Comparison of ENCODE assay signal across 15 cellular contexts in genomic region chr7:4699897-4700296, GRCh38. TPM values are rescaled to one million over a fixed set of nuclear protein-coding genes. Genes with fewer than 3 reads are reported as not detected.
A peak's percentile ranks its signal among the peaks of the same experiment; 100 is the strongest.
DNase-seq lines count a peak whose midpoint lies in the region; ATAC-seq and TF ChIP-seq lines count a peak whose summit lies in the region.
"Had no signal": no experiment of that assay in that cellular context is flagged by ENCODE, and none has a peak within 500 bp of the region (broad histone marks: within the 10 kb centered on the region; RNA-seq: fewer than 3 reads in every experiment).

No MANE protein-coding gene starts in this region.

- H2AK9ac ChIP-seq in IMR-90 (replicated peaks; ENCODE audit: low read depth, low read length, poor library complexity) = no peak overlapping the region

- H2BK15ac ChIP-seq in IMR-90 (ENCODE audit: low read depth, low read length) = no peak overlapping the region

- H3K9me3 ChIP-seq in IMR-90 (ENCODE audit: control insufficient read depth, insufficient read depth, low read length) (no peaks in the 10 kb centered on the region), adrenal gland (replicated peaks in 1 of 3) (no peaks in the 10 kb centered on the region), mesodermal cell (ENCODE audit: control insufficient read depth, low read length) (no peaks in the 10 kb centered on the region), tibial artery (no peaks in the 10 kb centered on the region)
- H3K9me3 ChIP-seq: BE2C, esophagus squamous epithelium had no signal

- H4K5ac ChIP-seq in IMR-90 (ENCODE audit: low read depth, low read length) = no peak overlapping the region

- TF ChIP-seq CTCF in IMR-90 (conservative IDR thresholded peaks at IDR 0.05; ENCODE audit: low read depth, low read length) = no peak
- TF ChIP-seq CTCF in adrenal gland (IDR thresholded peaks at IDR 0.05) = no peak
- TF ChIP-seq CTCF in tibial artery (IDR thresholded peaks at IDR 0.05) = no peak

- peaks cover 80% of the 10 kb centered on the region for H4K20me1 ChIP-seq in IMR-90 (ENCODE audit: insufficient read depth, low read length)

- 0 out of 2 replicates have a peak overlapping the region, but pooled peaks have one; percentile 32 for H2AK5ac ChIP-seq in IMR-90 (ENCODE audit: low read depth, low read length)

- H2AFZ ChIP-seq in IMR-90 (replicated peaks; ENCODE audit: low read length, poor library complexity) = no peak overlapping the region

- peaks cover 14% of the 10 kb centered on the region; the same call in 1 of the 2 replicates for H3K9me1 ChIP-seq in IMR-90 (ENCODE audit: insufficient read depth, low read length)

- H3K27me3 ChIP-seq in IMR-90 (ENCODE audit: control insufficient read depth, insufficient read depth, low read length) = no peaks in the 10 kb centered on the region
- no peaks in the 10 kb centered on the region for H3K27me3 ChIP-seq in adrenal gland
- no peaks in the 10 kb centered on the region for H3K27me3 ChIP-seq in tibial artery
- H3K27me3 ChIP-seq: BE2C, esophagus squamous epithelium had no signal

- BruUV-seq in IMR-90 (replicated peaks; lab: Mats Ljungman, UMichigan) = no TSS peak

- H3K27ac ChIP-seq in IMR-90 (ENCODE audit: insufficient read depth, low read length) = no peak overlapping the region
- peak overlapping the region; percentile 71 to 93 (median 91) for H3K27ac ChIP-seq in adrenal gland
- peak overlapping the region; percentile 63 for H3K27ac ChIP-seq in mesodermal cell (ENCODE audit: low read depth, low read length, severe bottlenecking)
- H3K27ac ChIP-seq in tibial artery = peak overlapping the region; percentile 88 to 90
- H3K27ac ChIP-seq: esophagus squamous epithelium had no signal

- H3K79me1 ChIP-seq in IMR-90 (ENCODE audit: low read depth in 1 of 2, low read length in 2 of 2) = peaks cover 9 to 84% of the 10 kb centered on the region in 2 experiments

- no peak overlapping the region for H3K18ac ChIP-seq in IMR-90 (ENCODE audit: low read depth, low read length)

- 0 out of 2 replicates have a peak overlapping the region, but pooled peaks have one; percentile 21 for H3K14ac ChIP-seq in IMR-90 (replicated peaks; ENCODE audit: low read depth, low read length)

- H3K4me3 ChIP-seq in IMR-90 (ENCODE audit: insufficient read depth, low read depth, low read length) (no peak overlapping the region), adrenal gland (peak overlapping the region in 1 of 4 donors; percentile 17), mesodermal cell (ENCODE audit: extremely low read depth, insufficient read depth, low read length, poor library complexity, severe bottlenecking) (no peak overlapping the region), tibial artery (no peak overlapping the region)
- H3K4me3 ChIP-seq: esophagus squamous epithelium had no signal

- POLR2A ChIA-PET in IMR-90 (lab: Charles Lee; ENCODE audit: unreplicated experiment) = no interaction called here

- CTCF ChIA-PET in IMR-90 (lab: Yijun Ruan, JAX) = no interaction called here

- H3K36me3 ChIP-seq in IMR-90 (ENCODE audit: control insufficient read depth, insufficient read depth, low read length) (peaks cover 5% of the 10 kb centered on the region; the same call in 1 of the 2 replicates), adrenal gland (replicated peaks in 1 of 2) (no peaks in the 10 kb centered on the region), mesodermal cell (ENCODE audit: control insufficient read depth, insufficient read depth, low read length) (peaks cover 9% of the 10 kb centered on the region), tibial artery (no peaks in the 10 kb centered on the region)
- H3K36me3 ChIP-seq: esophagus squamous epithelium had no signal

- no peak overlapping the region for H3K4me2 ChIP-seq in IMR-90 (ENCODE audit: low read depth, low read length)

- DNase-seq in IMR-90 = no peak
- no peak for DNase-seq in adrenal gland
- DNase-seq in tibial artery = no peak
- DNase-seq in NCI-H2171 (lab: John Stamatoyannopoulos, UW) = no peak
- DNase-seq: activated CD4-positive, alpha-beta T cell treated with anti-CD3 and anti-CD28 coated beads, Interleukin-2, amount 50 U/mL, for 4 hours; activated T-cell treated with anti-CD3 and anti-CD28 coated beads, Interleukin-2, amount 50 U/mL, for 48 hours; BE2C; dermis blood vessel endothelial cell; DND-41; esophagus squamous epithelium; retina; stimulated activated CD4-positive, alpha-beta T cell treated with anti-CD3 and anti-CD28 coated beads, Interleukin-2, amount 100 ng/mL, for 24 hours had no signal

- no peak for TF ChIP-seq POLR2A in IMR-90 (IDR thresholded peaks at IDR 0.05; ENCODE audit: low read depth, low read length)
- TF ChIP-seq POLR2A in adrenal gland (IDR thresholded peaks at IDR 0.05) = no peak

- in situ Hi-C loops in IMR-90 (cut with MboI; ENCODE audit: low sequenced_read_pairs) = no loop called here

- H3K56ac ChIP-seq in IMR-90 (ENCODE audit: extremely low read depth, insufficient read depth, low read length) = no peak overlapping the region

- ATAC-seq in IMR-90 (ENCODE audit: low read depth) (no peak), HG02798 (IDR thresholded peaks at IDR 0.05; ENCODE audit: poor library complexity, unreplicated experiment) (no peak), HG02642 (IDR thresholded peaks at IDR 0.05; ENCODE audit: poor library complexity, unreplicated experiment) (no peak)

- no peak overlapping the region for H2BK20ac ChIP-seq in IMR-90 (ENCODE audit: low read depth, low read length)

- H3K4ac ChIP-seq in IMR-90 (ENCODE audit: low read depth, low read length) = 0 out of 2 replicates have a peak overlapping the region, but pooled peaks have one; percentile 4

- H4K8ac ChIP-seq in IMR-90 (ENCODE audit: low read depth in 2 of 2, low read length in 2 of 2) = peak overlapping the region in 1 of 2 experiments; percentile 41; a peak in 1 of 4 replicates

- 0 out of 2 replicates have a peak overlapping the region, but pooled peaks have one; percentile 27 for H3K23ac ChIP-seq in IMR-90 (ENCODE audit: low read depth, low read length)

- H2BK5ac ChIP-seq in IMR-90 (ENCODE audit: low read depth, low read length, poor library complexity, severe bottlenecking) = peak overlapping the region; percentile 32

- H3K4me1 ChIP-seq in IMR-90 (ENCODE audit: control insufficient read depth, insufficient read depth, low read length) (peaks cover 19% of the 10 kb centered on the region), adrenal gland (replicated peaks in 1 of 2) (peaks cover 59 to 65% of the 10 kb centered on the region in 2 donors), mesodermal cell (ENCODE audit: control insufficient read depth, insufficient read depth, low read length, poor library complexity, severe bottlenecking) (peaks cover 37% of the 10 kb centered on the region), tibial artery (peaks cover 0 to 79% (median 42%) of the 10 kb centered on the region in 4 donors)
- H3K4me1 ChIP-seq: BE2C had no signal

- no peak overlapping the region for H4K91ac ChIP-seq in IMR-90 (ENCODE audit: insufficient read depth, low read depth, low read length)

- intact Hi-C loops in IMR-90 (cut with micrococcal nuclease) = no loop called here
- intact Hi-C loops in adrenal gland (cut with DNase I) = no loop called here
- intact Hi-C loops in tibial artery (cut with DNase I; ENCODE audit: low total_unique reads) = no loop called here

- no peak overlapping the region for H3K9ac ChIP-seq in IMR-90 (ENCODE audit: low read depth, low read length)

- 58% methylated on average over 3 of the region's 9 CpGs; no CpG with 5 or more reads in 1 of the 2 experiments for WGBS in IMR-90 (ENCODE audit: extremely low coverage in 2 of 2, insufficient read length in 1 of 2), 2 experiments
- 44 to 51% (median 47%) methylated on average over 9 of the region's 9 CpGs for WGBS in adrenal gland, 4 donors
- 90 to 96% methylated on average over 7 to 9 of the region's 9 CpGs for WGBS in mesodermal cell (ENCODE audit: insufficient coverage in 2 of 2), 2 experiments

- no peak overlapping the region for H2BK120ac ChIP-seq in IMR-90 (ENCODE audit: low read depth, low read length)

- no peak for TF ChIP-seq RAD21 in IMR-90 (IDR thresholded peaks at IDR 0.05; ENCODE audit: low read length)

- dilution Hi-C loops in IMR-90 (cut with HindIII; ENCODE audit: low sequenced_read_pairs, unreplicated experiment) = no loop called here

TF ChIP-seq in IMR-90, 13 proteins besides CTCF, POLR2A, EP300 and RAD21 (continues in another document):
- no peak for TF ChIP-seq MAFK (IDR thresholded peaks at IDR 0.05; ENCODE audit: low read depth, low read length)
- TF ChIP-seq ELK1 (IDR thresholded peaks at IDR 0.05; ENCODE audit: borderline replicate concordance, low read depth, low read length) = no peak
- no peak for TF ChIP-seq MXI1 (IDR thresholded peaks at IDR 0.05; ENCODE audit: borderline replicate concordance, low read depth, low read length)
- TF ChIP-seq USF2 (IDR thresholded peaks at IDR 0.05; ENCODE audit: low read depth, low read length) = no peak
- TF ChIP-seq FOS (IDR thresholded peaks at IDR 0.05; ENCODE audit: low read depth, low read length) = no peak
- no peak for TF ChIP-seq NFE2L2 (IDR thresholded peaks at IDR 0.05; ENCODE audit: low read depth, low read length)
- no peak for TF ChIP-seq CHD1 (IDR thresholded peaks at IDR 0.05; ENCODE audit: low read depth, low read length)
- no peak for TF ChIP-seq SMC3 (IDR thresholded peaks at IDR 0.05; ENCODE audit: low read depth, low read length)
- no peak for TF ChIP-seq BHLHE40 (IDR thresholded peaks at IDR 0.05; ENCODE audit: low read depth, low read length)

RNA-seq across cellular contexts. Expression of gene FOXK1, which starts 17.8 kb away (rescaled TPM):
- total RNA-seq in IMR-90 (2012; rRNA removed) = 4.3 and 5.0 TPM in 2 replicates
- 8.8 TPM in 2 replicates for polyA plus RNA-seq in IMR-90 (2012; rRNA removed)
- polyA plus RNA-seq in IMR-90 (2012; cell fraction: cytosol; rRNA removed) = 6.7 and 6.8 TPM in 2 replicates
- polyA plus RNA-seq in IMR-90 (2012; cell fraction: nucleus; rRNA removed; ENCODE audit: low replicate concordance) = 18.7 and 30.1 TPM in 2 replicates
- 10 to 100 TPM; 28.4 to 63.1 (median 42.5) TPM for total RNA-seq in adrenal gland
- polyA plus RNA-seq in adrenal gland = 10 to 100 TPM in 1 of 3 donors, 1 to 10 TPM in 2; 4.8 to 21.3 (median 9.0) TPM
- polyA plus RNA-seq in mesodermal cell (2013, experiment 1 of 2) = 15.0 TPM
- polyA plus RNA-seq in mesodermal cell (2013, experiment 2 of 2) = 11.8 TPM
